In the genomic region with DNA sequence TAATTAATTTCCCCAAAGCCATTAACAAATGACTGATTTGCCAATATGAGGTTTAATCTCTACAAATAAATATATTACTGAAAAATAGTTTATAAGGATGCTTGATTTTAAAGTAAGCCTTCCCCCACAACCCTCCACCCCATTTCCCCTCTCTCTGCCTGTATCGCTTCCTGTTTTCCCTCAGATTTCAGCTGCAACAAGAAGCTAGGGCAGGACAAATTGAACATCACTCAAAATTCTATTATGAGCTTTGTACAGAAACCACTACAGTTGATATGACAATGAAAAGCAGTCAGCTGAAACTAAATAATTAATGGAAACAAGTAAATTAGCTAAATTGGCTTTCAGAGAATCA, we compare ENCODE assay signal across 1 cellular context.
TF ChIP-seq lines count a peak whose summit lies in the region.

No MANE protein-coding gene starts in this region.

TF ChIP-seq in SK-N-SH treated with all-trans-retinoic acid at 6 μM for 48 hours, 23 proteins besides CTCF, POLR2A, EP300 and RAD21 (continued from another document):
- TF ChIP-seq, protein P1, sequence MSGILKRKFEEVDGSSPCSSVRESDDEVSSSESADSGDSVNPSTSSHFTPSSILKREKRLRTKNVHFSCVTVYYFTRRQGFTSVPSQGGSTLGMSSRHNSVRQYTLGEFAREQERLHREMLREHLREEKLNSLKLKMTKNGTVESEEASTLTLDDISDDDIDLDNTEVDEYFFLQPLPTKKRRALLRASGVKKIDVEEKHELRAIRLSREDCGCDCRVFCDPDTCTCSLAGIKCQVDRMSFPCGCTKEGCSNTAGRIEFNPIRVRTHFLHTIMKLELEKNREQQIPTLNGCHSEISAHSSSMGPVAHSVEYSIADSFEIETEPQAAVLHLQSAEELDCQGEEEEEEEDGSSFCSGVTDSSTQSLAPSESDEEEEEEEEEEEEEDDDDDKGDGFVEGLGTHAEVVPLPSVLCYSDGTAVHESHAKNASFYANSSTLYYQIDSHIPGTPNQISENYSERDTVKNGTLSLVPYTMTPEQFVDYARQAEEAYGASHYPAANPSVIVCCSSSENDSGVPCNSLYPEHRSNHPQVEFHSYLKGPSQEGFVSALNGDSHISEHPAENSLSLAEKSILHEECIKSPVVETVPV (CRISPR knock-in tag; IDR thresholded peaks at IDR 0.05) = no peak
- TF ChIP-seq ARNTL (CRISPR knock-in tag; IDR thresholded peaks at IDR 0.05; ENCODE audit: borderline replicate concordance, low read depth) = no peak
